Comparison of ENCODE assay signal across 12 cellular contexts in the genomic region with DNA sequence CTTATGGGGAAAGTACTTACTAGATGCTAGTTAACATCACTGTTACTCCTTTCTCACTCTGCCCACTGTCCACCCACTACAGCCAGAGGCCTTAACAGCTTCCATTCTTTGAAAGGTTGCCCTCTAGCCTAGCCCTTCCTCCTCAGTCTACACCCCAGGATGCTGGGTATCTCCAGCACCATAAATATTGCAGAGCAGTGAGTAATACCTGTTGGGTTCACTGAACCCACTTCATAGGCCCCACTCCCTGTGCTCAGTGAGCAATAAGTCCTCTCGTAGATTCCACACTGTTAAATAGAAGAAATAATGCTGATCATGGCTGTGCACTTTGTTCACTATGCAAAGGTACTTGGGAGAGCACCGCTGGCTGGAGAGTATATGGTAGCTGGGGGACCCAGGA.
A peak's percentile ranks its signal among the peaks of the same experiment; 100 is the strongest.
DNase-seq lines count a peak whose midpoint lies in the region; ATAC-seq and TF ChIP-seq lines count a peak whose summit lies in the region.
"Had no signal": no experiment of that assay in that cellular context is flagged by ENCODE, and none has a peak within 500 bp of the region (broad histone marks: within the 10 kb centered on the region; RNA-seq: fewer than 3 reads in every experiment).

No MANE protein-coding gene starts in this region.

- WGBS in adrenal gland, 4 donors = 78 to 97% (median 94%) methylated on average over 2 of the region's 2 CpGs

- H3K4me3 Mint-ChIP-seq in Caco-2 (ENCODE audit: unreplicated experiment) = no peak overlapping the region
- H3K4me3 Mint-ChIP-seq in dendritic cell treated with granulocyte-macrophage colony-stimulating factor and Interleukin-4, amounts not matched to agents 40 ng/mL and 50 ng/mL, for 4 days = no peak overlapping the region
- H3K4me3 Mint-ChIP-seq: activated CD4-positive, alpha-beta memory T cell treated with anti-CD3 and anti-CD28 coated beads, Interleukin-2, amount 10 ng/mL, durations not matched to agents 7 days and 5 days had no signal

- H3K27me3 ChIP-seq in Caco-2 (replicated peaks; ENCODE audit: control insufficient read depth, insufficient read depth, low read length) (no peaks in the 10 kb centered on the region), OCI-LY1 (ENCODE audit: insufficient read depth, low read length) (no peaks in the 10 kb centered on the region), adrenal gland (no peaks in the 10 kb centered on the region)

- CTCF ChIA-PET in Caco-2 (lab: Charles Lee) = no interaction called here

- H3K9ac ChIP-seq in OCI-LY1 (ENCODE audit: low read length) = peak overlapping the region; percentile 70; the same call in 1 of the 2 replicates

- intact Hi-C loops in Caco-2 (cut with micrococcal nuclease; ENCODE audit: unreplicated experiment) = no loop called here
- intact Hi-C loops in dendritic cell treated with granulocyte-macrophage colony-stimulating factor and Interleukin-4, amounts not matched to agents 40 ng/mL and 50 ng/mL, for 4 days (cut with micrococcal nuclease) = no loop called here
- intact Hi-C loops in adrenal gland (cut with DNase I) = no loop called here

- H3K27ac ChIP-seq in OCI-LY1 (ENCODE audit: low read depth, low read length, poor library complexity, severe bottlenecking) (peak overlapping the region; percentile 97), adrenal gland (no peak overlapping the region)
- H3K27ac ChIP-seq: left ventricle myocardium inferior had no signal

- H3K9me2 ChIP-seq in OCI-LY1 (ENCODE audit: low read depth, low read length) = no peaks in the 10 kb centered on the region

- ATAC-seq in GM21737 (IDR thresholded peaks at IDR 0.05; ENCODE audit: unreplicated experiment) = no peak
- ATAC-seq: right cardiac atrium had no signal

- TF ChIP-seq CTCF in Caco-2 (IDR thresholded peaks at IDR 0.05; ENCODE audit: insufficient read depth in 1 of 2, low read depth in 1 of 2, low read length in 1 of 2, severe bottlenecking in 1 of 2, unreplicated experiment in 1 of 2) (no peak), OCI-LY1 (IDR thresholded peaks at IDR 0.05; ENCODE audit: low read length) (no peak), adrenal gland (IDR thresholded peaks at IDR 0.05) (no peak)

- H3K4me1 ChIP-seq in Caco-2 (peaks cover 23% of the 10 kb centered on the region), OCI-LY1 (ENCODE audit: insufficient read depth, low read length, severe bottlenecking) (peaks cover 57% of the 10 kb centered on the region), adrenal gland (replicated peaks in 1 of 2) (no peaks in the 10 kb centered on the region)

- POLR2A ChIA-PET in Caco-2 (lab: Charles Lee) = no interaction called here

- no peak overlapping the region for H2AFZ ChIP-seq in OCI-LY1 (ENCODE audit: low read length)

- no peak for TF ChIP-seq POLR2A in adrenal gland (IDR thresholded peaks at IDR 0.05)

- no TSS peak for BruUV-seq in Caco-2 (replicated peaks; lab: Mats Ljungman, UMichigan)

- H3K79me2 ChIP-seq in OCI-LY1 (ENCODE audit: insufficient read depth, low read length) = no peaks in the 10 kb centered on the region

- no peaks in the 10 kb centered on the region for H3K27me3 Mint-ChIP-seq in Caco-2 (ENCODE audit: insufficient read depth, unreplicated experiment)
- H3K27me3 Mint-ChIP-seq in dendritic cell treated with granulocyte-macrophage colony-stimulating factor and Interleukin-4, amounts not matched to agents 40 ng/mL and 50 ng/mL, for 4 days = no peaks in the 10 kb centered on the region
- H3K27me3 Mint-ChIP-seq: activated naive CD4-positive, alpha-beta T cell treated with anti-CD3 and anti-CD28 coated beads, Interleukin-2, amount 50 U/mL, for 24 hours had no signal

- H3K4me3 ChIP-seq in Caco-2 (ENCODE audit: low read depth, low read length) (no peak overlapping the region), OCI-LY1 (ENCODE audit: low read depth, low read length, poor library complexity, severe bottlenecking) (no peak overlapping the region), adrenal gland (no peak overlapping the region)
- H3K4me3 ChIP-seq: left ventricle myocardium inferior had no signal

- DNase-seq in Caco-2 (no peak), renal cortical epithelial cell (ENCODE audit: low read depth) (peak; percentile 35), hypothalamus (lab: John Stamatoyannopoulos, UW) (no peak), adrenal gland (no peak)
- DNase-seq: activated CD4-positive, alpha-beta memory T cell treated with anti-CD3 and anti-CD28 coated beads, Interleukin-2, amount 10 ng/mL, durations not matched to agents 7 days and 5 days; DND-41; left ventricle myocardium inferior; right cardiac atrium had no signal

- no peaks in the 10 kb centered on the region for H4K20me1 ChIP-seq in OCI-LY1 (ENCODE audit: insufficient read depth, low read length)

- no peaks in the 10 kb centered on the region for H3K9me3 Mint-ChIP-seq in Caco-2 (ENCODE audit: unreplicated experiment)
- H3K9me3 Mint-ChIP-seq in dendritic cell treated with granulocyte-macrophage colony-stimulating factor and Interleukin-4, amounts not matched to agents 40 ng/mL and 50 ng/mL, for 4 days = no peaks in the 10 kb centered on the region
- H3K9me3 Mint-ChIP-seq: activated naive CD4-positive, alpha-beta T cell treated with anti-CD3 and anti-CD28 coated beads, Interleukin-2, amount 50 U/mL, for 24 hours had no signal

- peak overlapping the region; percentile 89 for H3K27ac Mint-ChIP-seq in Caco-2 (ENCODE audit: unreplicated experiment)
- peak overlapping the region; percentile 51 for H3K27ac Mint-ChIP-seq in dendritic cell treated with granulocyte-macrophage colony-stimulating factor and Interleukin-4, amounts not matched to agents 40 ng/mL and 50 ng/mL, for 4 days
- H3K27ac Mint-ChIP-seq: activated CD4-positive, alpha-beta memory T cell treated with anti-CD3 and anti-CD28 coated beads, Interleukin-2, amount 10 ng/mL, durations not matched to agents 7 days and 5 days; activated naive CD4-positive, alpha-beta T cell treated with anti-CD3 and anti-CD28 coated beads, Interleukin-2, amount 50 U/mL, for 24 hours had no signal

- peaks cover 10% of the 10 kb centered on the region for H3K4me1 Mint-ChIP-seq in Caco-2 (ENCODE audit: low read depth, unreplicated experiment)
- H3K4me1 Mint-ChIP-seq in dendritic cell treated with granulocyte-macrophage colony-stimulating factor and Interleukin-4, amounts not matched to agents 40 ng/mL and 50 ng/mL, for 4 days (ENCODE audit: low read depth) = peaks cover 35% of the 10 kb centered on the region

- H3K9me3 ChIP-seq in Caco-2 (no peaks in the 10 kb centered on the region), OCI-LY1 (ENCODE audit: low read length) (no peaks in the 10 kb centered on the region), adrenal gland (replicated peaks in 1 of 3) (no peaks in the 10 kb centered on the region)
- H3K9me3 ChIP-seq: left ventricle myocardium inferior had no signal

- no peaks in the 10 kb centered on the region; the same call in 1 of the 2 replicates for H3F3A ChIP-seq in OCI-LY1 (ENCODE audit: insufficient read depth, low read length)

- H3K4me2 ChIP-seq in OCI-LY1 (ENCODE audit: low read length) = peak overlapping the region; percentile 83; the same call in 1 of the 2 replicates

- H3K36me3 Mint-ChIP-seq in Caco-2 (ENCODE audit: insufficient read depth, unreplicated experiment) = peaks cover 5% of the 10 kb centered on the region
- H3K36me3 Mint-ChIP-seq in dendritic cell treated with granulocyte-macrophage colony-stimulating factor and Interleukin-4, amounts not matched to agents 40 ng/mL and 50 ng/mL, for 4 days (ENCODE audit: low read depth) = no peaks in the 10 kb centered on the region
- H3K36me3 Mint-ChIP-seq: activated naive CD4-positive, alpha-beta T cell treated with anti-CD3 and anti-CD28 coated beads, Interleukin-2, amount 50 U/mL, for 24 hours had no signal

- H3K36me3 ChIP-seq in Caco-2 (ENCODE audit: control insufficient read depth, insufficient read depth, low read length) = no peaks in the 10 kb centered on the region
- no peaks in the 10 kb centered on the region for H3K36me3 ChIP-seq in OCI-LY1 (ENCODE audit: insufficient read depth, low read length)
- no peaks in the 10 kb centered on the region for H3K36me3 ChIP-seq in adrenal gland (replicated peaks in 1 of 2)
- H3K36me3 ChIP-seq: left ventricle myocardium inferior had no signal
